ENCODE assay signal across 8 cellular contexts in the genomic region with DNA sequence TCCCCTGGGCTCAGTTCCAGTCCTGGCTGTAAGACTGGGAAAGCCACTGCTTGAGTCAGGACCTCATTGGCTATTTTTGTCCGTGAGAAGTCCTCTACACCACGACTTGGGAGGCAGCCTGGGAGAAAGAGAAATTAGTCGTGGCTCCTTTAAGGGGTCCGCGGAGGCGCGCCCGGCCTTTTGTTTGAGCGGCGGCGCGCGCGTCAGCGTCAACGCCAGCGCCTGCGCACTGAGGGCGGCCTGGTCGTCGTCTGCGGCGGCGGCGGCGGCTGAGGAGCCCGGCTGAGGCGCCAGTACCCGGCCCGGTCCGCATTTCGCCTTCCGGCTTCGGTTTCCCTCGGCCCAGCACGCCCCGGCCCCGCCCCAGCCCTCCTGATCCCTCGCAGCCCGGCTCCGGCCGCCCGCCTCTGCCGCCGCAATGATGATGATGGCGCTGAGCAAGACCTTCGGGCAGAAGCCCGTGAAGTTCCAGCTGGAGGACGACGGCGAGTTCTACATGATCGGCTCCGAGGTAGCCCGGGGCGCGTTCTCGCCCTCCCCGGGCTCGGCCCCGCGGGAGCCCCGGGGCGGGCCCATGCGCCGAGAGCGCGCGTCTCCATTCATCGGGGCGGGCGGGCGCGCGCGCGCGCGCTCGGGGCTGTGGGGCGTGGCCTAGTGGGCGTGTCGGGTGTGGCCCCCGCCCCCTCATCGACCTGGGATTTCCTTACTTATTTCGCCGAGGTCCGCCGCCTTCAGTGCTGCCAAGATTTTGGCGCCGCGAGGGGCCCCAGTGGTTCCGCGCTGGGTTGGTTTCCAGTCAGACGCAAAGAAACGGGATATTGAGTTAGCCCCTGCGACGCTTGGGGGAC. TPM values are rescaled to one million over a fixed set of nuclear protein-coding genes. Genes with fewer than 3 reads are reported as not detected.
A peak's percentile ranks its signal among the peaks of the same experiment; 100 is the strongest.
DNase-seq lines count a peak whose midpoint lies in the region; ATAC-seq and TF ChIP-seq lines count a peak whose summit lies in the region.

A gene (plus strand): TSS at position 215 of the 848 bp plus-strand sequence. CDS start 204 bp downstream, at position 419.

- peak; percentile 44 for ATAC-seq in GM21717 (IDR thresholded peaks at IDR 0.05; ENCODE audit: unreplicated experiment)

- H3K36me3 Mint-ChIP-seq in stimulated activated naive CD8-positive, alpha-beta T cell treated with anti-CD3 and anti-CD28 coated beads, Interleukin-15, Interleukin-2, amounts not matched to agents 100 ng/mL and 50 ng/mL, for 24 hours (ENCODE audit: low read depth): peaks cover 9% of the 10 kb centered on the region

- H3K4me1 ChIP-seq in Karpas-422 (ENCODE audit: low read length): peaks cover 33% of the 10 kb centered on the region

- H3K36me3 ChIP-seq in Karpas-422 (ENCODE audit: insufficient read depth, low read length) (peaks cover 23% of the 10 kb centered on the region; the same call in 1 of the 2 replicates), neural cell (ENCODE audit: insufficient read depth, low read length) (no peaks in the 10 kb centered on the region)

- H3K9me2 ChIP-seq in Karpas-422 (replicated peaks; ENCODE audit: insufficient read depth, low read length) (no peaks in the 10 kb centered on the region), neural cell (ENCODE audit: insufficient read depth, low read length) (no peaks in the 10 kb centered on the region)

- H4K20me1 ChIP-seq in Karpas-422 (ENCODE audit: insufficient read depth, low read depth, low read length) (peaks cover 32% of the 10 kb centered on the region), neural cell (ENCODE audit: insufficient read depth) (peaks cover 3% of the 10 kb centered on the region)

- H3K27me3 Mint-ChIP-seq in stimulated activated naive CD8-positive, alpha-beta T cell treated with anti-CD3 and anti-CD28 coated beads, Interleukin-15, Interleukin-2, amounts not matched to agents 100 ng/mL and 50 ng/mL, for 24 hours: no peaks in the 10 kb centered on the region

- peak; percentile 59 for TF ChIP-seq EP300 in neural cell (conservative IDR thresholded peaks at IDR 0.05; ENCODE audit: poor library complexity, severe bottlenecking)

- H3K9me3 Mint-ChIP-seq in stimulated activated naive CD8-positive, alpha-beta T cell treated with anti-CD3 and anti-CD28 coated beads, Interleukin-15, Interleukin-2, amounts not matched to agents 100 ng/mL and 50 ng/mL, for 24 hours: no peaks in the 10 kb centered on the region

- H3K4me1 Mint-ChIP-seq in stimulated activated naive CD8-positive, alpha-beta T cell treated with anti-CD3 and anti-CD28 coated beads, Interleukin-15, Interleukin-2, amounts not matched to agents 100 ng/mL and 50 ng/mL, for 24 hours (ENCODE audit: low read depth): peaks cover 44% of the 10 kb centered on the region

- TF ChIP-seq RAD21 in neural cell (conservative IDR thresholded peaks at IDR 0.05): peak; percentile 45

- H3K79me2 ChIP-seq in Karpas-422 (ENCODE audit: low read length) (peaks cover 47% of the 10 kb centered on the region), neural cell (replicated peaks; ENCODE audit: insufficient read depth, low read length) (peaks cover 46% of the 10 kb centered on the region)

- peak within 1 kb of the TSS; percentile 94 for H3K27ac Mint-ChIP-seq in stimulated activated naive CD8-positive, alpha-beta T cell treated with anti-CD3 and anti-CD28 coated beads, Interleukin-15, Interleukin-2, amounts not matched to agents 100 ng/mL and 50 ng/mL, for 24 hours

- peak within 1 kb of the TSS; percentile 92 for H3K4me3 Mint-ChIP-seq in stimulated activated naive CD8-positive, alpha-beta T cell treated with anti-CD3 and anti-CD28 coated beads, Interleukin-15, Interleukin-2, amounts not matched to agents 100 ng/mL and 50 ng/mL, for 24 hours

- H3K27me3 ChIP-seq in Karpas-422 (ENCODE audit: low read length) (no peaks in the 10 kb centered on the region), neural cell (ENCODE audit: insufficient read depth, low read depth, low read length) (no peaks in the 10 kb centered on the region)

- H3K9ac ChIP-seq in Karpas-422 (ENCODE audit: low read length) (peak within 1 kb of the TSS; percentile 92), neural cell (ENCODE audit: low read length) (peak within 1 kb of the TSS; percentile 100)

- H3K27ac ChIP-seq in Karpas-422 (ENCODE audit: low read length) (peak within 1 kb of the TSS; percentile 92), neural cell (ENCODE audit: low read length) (peak within 1 kb of the TSS; percentile 99)

- H3K4me2 ChIP-seq in Karpas-422 (ENCODE audit: low read depth, low read length, poor library complexity, severe bottlenecking): peak within 1 kb of the TSS; percentile 100
- H3K4me2 ChIP-seq in neural cell (ENCODE audit: low read length): peak within 1 kb of the TSS; percentile 81

- H2AFZ ChIP-seq in Karpas-422 (ENCODE audit: low read length) (peak within 1 kb of the TSS; percentile 21; the same call in 1 of the 2 replicates), neural cell (ENCODE audit: low read depth, low read length) (peak within 1 kb of the TSS; percentile 92)

- TF ChIP-seq CTCF in neural cell (IDR thresholded peaks at IDR 0.05; ENCODE audit: poor library complexity, severe bottlenecking): no peak

- H3F3A ChIP-seq in neural cell (ENCODE audit: insufficient read depth, low read length, poor library complexity, severe bottlenecking): no peaks in the 10 kb centered on the region

- TF ChIP-seq POLR2A in Raji (IDR thresholded peaks at IDR 0.05; ENCODE audit: insufficient read depth, low read depth, low read length): peak; percentile 60

- H3K4me3 ChIP-seq in Karpas-422 (ENCODE audit: low read length) (peak within 1 kb of the TSS; percentile 100), neural cell (ENCODE audit: low read length) (peak within 1 kb of the TSS; percentile 83)

- DNase-seq in DMS153 treated with DMSO at 0.1 percent for 48 hours (lab: John Stamatoyannopoulos, UW; ENCODE audit: unreplicated experiment): peak; percentile 72
- DNase-seq in Karpas-422: peak; percentile 95
- DNase-seq in activated effector memory CD4-positive, alpha-beta T cell treated with Interleukin-2 at 50 U/mL for 16 hours: peak; percentile 86
- DNase-seq in fibroblast of the conjunctiva (ENCODE audit: low read depth): peak; percentile 67

- H3K9me3 ChIP-seq in Karpas-422 (ENCODE audit: low read length) (no peaks in the 10 kb centered on the region), neural cell (ENCODE audit: low read length) (no peaks in the 10 kb centered on the region)

TF ChIP-seq in neural cell, 6 proteins besides CTCF, POLR2A, EP300 and RAD21:
- TF ChIP-seq TAF1 (IDR thresholded peaks at IDR 0.05; ENCODE audit: low read depth) (peak; percentile 33), SMC3 (conservative IDR thresholded peaks at IDR 0.05; ENCODE audit: poor library complexity) (peak; percentile 46), MXI1 (conservative IDR thresholded peaks at IDR 0.05; ENCODE audit: poor library complexity, severe bottlenecking) (no peak), POLR2AphosphoS5 (IDR thresholded peaks at IDR 0.05) (peak; percentile 95), EZH2 (IDR thresholded peaks at IDR 0.05; ENCODE audit: borderline replicate concordance, insufficient read depth, low read length, poor library complexity, severe bottlenecking) (no peak)
- TF ChIP-seq, protein P1, sequence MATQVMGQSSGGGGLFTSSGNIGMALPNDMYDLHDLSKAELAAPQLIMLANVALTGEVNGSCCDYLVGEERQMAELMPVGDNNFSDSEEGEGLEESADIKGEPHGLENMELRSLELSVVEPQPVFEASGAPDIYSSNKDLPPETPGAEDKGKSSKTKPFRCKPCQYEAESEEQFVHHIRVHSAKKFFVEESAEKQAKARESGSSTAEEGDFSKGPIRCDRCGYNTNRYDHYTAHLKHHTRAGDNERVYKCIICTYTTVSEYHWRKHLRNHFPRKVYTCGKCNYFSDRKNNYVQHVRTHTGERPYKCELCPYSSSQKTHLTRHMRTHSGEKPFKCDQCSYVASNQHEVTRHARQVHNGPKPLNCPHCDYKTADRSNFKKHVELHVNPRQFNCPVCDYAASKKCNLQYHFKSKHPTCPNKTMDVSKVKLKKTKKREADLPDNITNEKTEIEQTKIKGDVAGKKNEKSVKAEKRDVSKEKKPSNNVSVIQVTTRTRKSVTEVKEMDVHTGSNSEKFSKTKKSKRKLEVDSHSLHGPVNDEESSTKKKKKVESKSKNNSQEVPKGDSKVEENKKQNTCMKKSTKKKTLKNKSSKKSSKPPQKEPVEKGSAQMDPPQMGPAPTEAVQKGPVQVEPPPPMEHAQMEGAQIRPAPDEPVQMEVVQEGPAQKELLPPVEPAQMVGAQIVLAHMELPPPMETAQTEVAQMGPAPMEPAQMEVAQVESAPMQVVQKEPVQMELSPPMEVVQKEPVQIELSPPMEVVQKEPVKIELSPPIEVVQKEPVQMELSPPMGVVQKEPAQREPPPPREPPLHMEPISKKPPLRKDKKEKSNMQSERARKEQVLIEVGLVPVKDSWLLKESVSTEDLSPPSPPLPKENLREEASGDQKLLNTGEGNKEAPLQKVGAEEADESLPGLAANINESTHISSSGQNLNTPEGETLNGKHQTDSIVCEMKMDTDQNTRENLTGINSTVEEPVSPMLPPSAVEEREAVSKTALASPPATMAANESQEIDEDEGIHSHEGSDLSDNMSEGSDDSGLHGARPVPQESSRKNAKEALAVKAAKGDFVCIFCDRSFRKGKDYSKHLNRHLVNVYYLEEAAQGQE (IDR thresholded peaks at IDR 0.05; ENCODE audit: borderline replicate concordance): peak; percentile 72
TF ChIP-seq in neural cell: peak in this region for 4.

RNA-seq across cellular contexts. Expression of the gene that starts here (rescaled TPM):
- total RNA-seq in Karpas-422 (2014; rRNA removed; shearing (Covaris generic); ENCODE audit: low replicate concordance): 400 and 531 TPM in 2 replicates
- polyA plus RNA-seq in neural cell: 97.5 and 98.9 TPM in 2 replicates
- polyA minus RNA-seq in neural cell: 46.9 and 48.9 TPM in 2 replicates

Comparison
In these comparisons a context has a peak if more than half of its experiments do, and no peak if none do; other contexts are left out.
1. Peak in every context shown above with its lines: DNase-seq, ATAC-seq, H3K4me3 ChIP-seq and H3K27ac ChIP-seq.